ENCODE assay signal across 17 cellular contexts in the genomic region with DNA sequence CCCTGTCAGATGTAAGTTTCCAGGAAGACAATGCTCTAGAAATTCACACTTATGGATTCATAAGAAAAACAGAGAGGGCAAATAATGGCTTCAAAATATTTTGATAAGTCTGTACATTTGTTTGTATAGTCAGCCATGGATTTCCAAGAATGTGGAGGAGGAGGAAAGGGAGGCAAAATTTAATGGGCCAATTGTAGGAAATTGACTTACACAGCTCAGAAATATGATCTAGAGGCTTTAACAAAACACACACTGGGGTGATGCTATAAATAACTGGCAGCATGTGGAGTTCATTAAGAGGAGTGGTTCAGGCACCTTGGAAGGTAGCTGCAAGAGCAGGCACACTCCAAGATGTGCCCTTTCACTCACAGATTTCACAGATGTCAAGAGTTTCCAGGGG.
DNase-seq lines count a peak whose midpoint lies in the region; ATAC-seq, FAIRE-seq and TF ChIP-seq lines count a peak whose summit lies in the region.
"Had no signal": no experiment of that assay in that cellular context is flagged by ENCODE, and none has a peak within 500 bp of the region (broad histone marks: within the 10 kb centered on the region; RNA-seq: fewer than 3 reads in every experiment).

No MANE protein-coding gene starts in this region.

- H3K4me3 ChIP-seq in neural cell (ENCODE audit: low read length) (no peak overlapping the region), small intestine (ENCODE audit: low read depth in 1 of 2, low read length in 2 of 2) (no peak overlapping the region)
- H3K4me3 ChIP-seq in effector memory CD4-positive, alpha-beta T cell (ENCODE audit: insufficient read depth, low read depth, low read length, poor library complexity, severe bottlenecking): no peak overlapping the region
- H3K4me3 ChIP-seq: mucosa of descending colon, vagina had no signal

- no peaks in the 10 kb centered on the region for H3K79me2 ChIP-seq in neural cell (replicated peaks; ENCODE audit: insufficient read depth, low read length)

- H3K27me3 ChIP-seq in neural cell (ENCODE audit: insufficient read depth, low read depth, low read length) (no peaks in the 10 kb centered on the region), small intestine (ENCODE audit: control insufficient read depth in 2 of 2, insufficient read depth in 2 of 2, low read length in 2 of 2) (no peaks in the 10 kb centered on the region)
- no peaks in the 10 kb centered on the region for H3K27me3 ChIP-seq in effector memory CD4-positive, alpha-beta T cell (replicated peaks; ENCODE audit: control insufficient read depth, insufficient read depth, low read length, poor library complexity, severe bottlenecking)
- H3K27me3 ChIP-seq: vagina had no signal

- no peaks in the 10 kb centered on the region for H3K36me3 ChIP-seq in neural cell (ENCODE audit: insufficient read depth, low read length)
- H3K36me3 ChIP-seq in small intestine (ENCODE audit: control insufficient read depth in 2 of 2, insufficient read depth in 2 of 2, low read length in 2 of 2): no peaks in the 10 kb centered on the region
- no peaks in the 10 kb centered on the region for H3K36me3 ChIP-seq in effector memory CD4-positive, alpha-beta T cell (ENCODE audit: control insufficient read depth, insufficient read depth, low read length)
- H3K36me3 ChIP-seq: vagina had no signal

- H3K4me1 ChIP-seq in small intestine (ENCODE audit: control insufficient read depth in 2 of 2, insufficient read depth in 1 of 2, low read depth in 1 of 2, low read length in 1 of 2): no peaks in the 10 kb centered on the region
- H3K4me1 ChIP-seq in effector memory CD4-positive, alpha-beta T cell (ENCODE audit: control insufficient read depth, insufficient read depth, low read length, poor library complexity, severe bottlenecking): no peaks in the 10 kb centered on the region
- H3K4me1 ChIP-seq: Caco-2, vagina had no signal

- H3K9me2 ChIP-seq in neural cell (ENCODE audit: insufficient read depth, low read length): no peaks in the 10 kb centered on the region

- H3K36me3 Mint-ChIP-seq in chondrocyte (ENCODE audit: low read depth): no peaks in the 10 kb centered on the region
- H3K36me3 Mint-ChIP-seq: activated naive CD4-positive, alpha-beta T cell treated with anti-CD3 and anti-CD28 coated beads, Interleukin-2, amount 50 U/mL, for 24 hours had no signal

- H3K27ac Mint-ChIP-seq in chondrocyte (ENCODE audit: unreplicated experiment): peak overlapping the region; percentile 56
- H3K27ac Mint-ChIP-seq: activated CD8-positive, alpha-beta T cell treated with anti-CD3 and anti-CD28 coated beads, Interleukin-2, amount 10 ng/mL, durations not matched to agents 7 days and 5 days; activated naive CD4-positive, alpha-beta T cell treated with anti-CD3 and anti-CD28 coated beads, Interleukin-2, amount 50 U/mL, for 24 hours had no signal

- H2AFZ ChIP-seq in neural cell (ENCODE audit: low read depth, low read length): no peak overlapping the region

- H3K4me2 ChIP-seq in neural cell (ENCODE audit: low read length): no peak overlapping the region

- FAIRE-seq in small intestine (lab: Jason Lieb, UNC): no peak

- peaks cover 50% of the 10 kb centered on the region for H3K4me1 Mint-ChIP-seq in chondrocyte (ENCODE audit: low read depth)
- H3K4me1 Mint-ChIP-seq: activated naive CD4-positive, alpha-beta T cell treated with anti-CD3 and anti-CD28 coated beads, Interleukin-2, amount 50 U/mL, for 24 hours had no signal

- no peak for TF ChIP-seq EP300 in neural cell (conservative IDR thresholded peaks at IDR 0.05; ENCODE audit: poor library complexity, severe bottlenecking)

- DNase-seq in Daoy (ENCODE audit: low read depth) (peak; percentile 73), M059J (ENCODE audit: low read depth) (peak; percentile 60), chondrocyte (ENCODE audit: low spot score) (no peak), small intestine (no peak), activated gamma-delta T cell (lab: John Stamatoyannopoulos, UW) (no peak)
- no peak for DNase-seq in effector memory CD4-positive, alpha-beta T cell
- DNase-seq: activated CD8-positive, alpha-beta T cell treated with anti-CD3 and anti-CD28 coated beads, Interleukin-2, amount 10 ng/mL, durations not matched to agents 7 days and 5 days; Caco-2; effector CD4-positive, alpha-beta T cell; mucosa of descending colon; NCI-H146; stimulated activated CD8-positive, alpha-beta memory T cell treated with anti-CD3 and anti-CD28 coated beads, Interleukin-4, amount 100 ng/mL, for 48 hours; T-helper 9 cell had no signal

- TF ChIP-seq RAD21 in neural cell (conservative IDR thresholded peaks at IDR 0.05): no peak

- H3K4me3 Mint-ChIP-seq in chondrocyte (ENCODE audit: unreplicated experiment): peak overlapping the region; percentile 21
- H3K4me3 Mint-ChIP-seq: activated CD8-positive, alpha-beta T cell treated with anti-CD3 and anti-CD28 coated beads, Interleukin-2, amount 10 ng/mL, durations not matched to agents 7 days and 5 days; activated naive CD4-positive, alpha-beta T cell treated with anti-CD3 and anti-CD28 coated beads, Interleukin-2, amount 50 U/mL, for 24 hours had no signal

- H3K9me3 ChIP-seq in neural cell (ENCODE audit: low read length) (no peaks in the 10 kb centered on the region), small intestine (ENCODE audit: control insufficient read depth, low read depth) (no peaks in the 10 kb centered on the region)
- no peaks in the 10 kb centered on the region for H3K9me3 ChIP-seq in effector memory CD4-positive, alpha-beta T cell (ENCODE audit: control insufficient read depth, low read length)
- H3K9me3 ChIP-seq: Caco-2, mucosa of descending colon, vagina had no signal

- no peaks in the 10 kb centered on the region for H3F3A ChIP-seq in neural cell (ENCODE audit: insufficient read depth, low read length, poor library complexity, severe bottlenecking)

- H3K27me3 Mint-ChIP-seq in chondrocyte (ENCODE audit: low read depth): no peaks in the 10 kb centered on the region

- ATAC-seq in GM21825 (IDR thresholded peaks at IDR 0.05; ENCODE audit: unreplicated experiment): no peak
- ATAC-seq: activated CD8-positive, alpha-beta T cell treated with anti-CD3 and anti-CD28 coated beads, Interleukin-2, amount 10 ng/mL, durations not matched to agents 7 days and 5 days; mucosa of descending colon had no signal

- no peak for TF ChIP-seq CTCF in chondrocyte (IDR thresholded peaks at IDR 0.05)
- TF ChIP-seq CTCF in neural cell (IDR thresholded peaks at IDR 0.05; ENCODE audit: poor library complexity, severe bottlenecking): no peak

- H3K9me3 Mint-ChIP-seq in chondrocyte (ENCODE audit: low read depth): no peaks in the 10 kb centered on the region
- H3K9me3 Mint-ChIP-seq: activated naive CD4-positive, alpha-beta T cell treated with anti-CD3 and anti-CD28 coated beads, Interleukin-2, amount 50 U/mL, for 24 hours had no signal

- H3K9ac ChIP-seq in neural cell (ENCODE audit: low read length): no peak overlapping the region

- no peaks in the 10 kb centered on the region for H4K20me1 ChIP-seq in neural cell (ENCODE audit: insufficient read depth)

- no peak overlapping the region for H3K27ac ChIP-seq in neural cell (ENCODE audit: low read length)
- H3K27ac ChIP-seq in small intestine (ENCODE audit: low read depth in 1 of 2, low read length in 1 of 2): no peak overlapping the region
- no peak overlapping the region for H3K27ac ChIP-seq in effector memory CD4-positive, alpha-beta T cell (ENCODE audit: insufficient read depth, low read length, poor library complexity, severe bottlenecking)
- H3K27ac ChIP-seq: vagina had no signal

TF ChIP-seq in neural cell, 6 proteins besides CTCF, POLR2A, EP300 and RAD21:
- TF ChIP-seq MXI1 (conservative IDR thresholded peaks at IDR 0.05; ENCODE audit: poor library complexity, severe bottlenecking): no peak
- peak; percentile 11 for TF ChIP-seq POLR2AphosphoS5 (IDR thresholded peaks at IDR 0.05)

Comparison
In these comparisons a context has a peak if more than half of its experiments do, and no peak if none do; other contexts are left out.
1. DNase-seq: peak in Daoy (single experiment) and M059J (single experiment); none in chondrocyte (single experiment), small intestine (single experiment), activated gamma-delta T cell (single experiment) and effector memory CD4-positive, alpha-beta T cell (0 of 3).